Comparison of ENCODE assay signal across 10 cellular contexts in genomic region chr2:234293973-234294372, GRCh38.
DNase-seq lines count a peak whose midpoint lies in the region; ATAC-seq, FAIRE-seq and TF ChIP-seq lines count a peak whose summit lies in the region.
"Had no signal": no experiment of that assay in that cellular context is flagged by ENCODE, and none has a peak within 500 bp of the region (broad histone marks: within the 10 kb centered on the region; RNA-seq: fewer than 3 reads in every experiment).

No MANE protein-coding gene starts in this region.

- TF ChIP-seq POLR2A in A549 (IDR thresholded peaks at IDR 0.05; ENCODE audit: low read length) = no peak
- no peak for TF ChIP-seq POLR2A in vagina (IDR thresholded peaks at IDR 0.05)

- intact Hi-C loops in vagina (cut with DNase I) = no loop called here

- TF ChIP-seq EP300 in A549 (IDR thresholded peaks at IDR 0.05) = no peak

- TF ChIP-seq CTCF in A549 (IDR thresholded peaks at IDR 0.05) (no peak; the same call in 2 of the 3 replicates), RWPE2 (IDR thresholded peaks at IDR 0.05; ENCODE audit: poor library complexity, severe bottlenecking) (peak; percentile 24), endodermal cell (conservative IDR thresholded peaks at IDR 0.05) (peak; percentile 66), mesothelial cell of epicardium (IDR thresholded peaks at IDR 0.05; ENCODE audit: unreplicated experiment) (no peak), vagina (IDR thresholded peaks at IDR 0.05) (no peak)

- H3K4me3 ChIP-seq in A549 (no peak overlapping the region), RWPE2 (ENCODE audit: severe bottlenecking) (no peak overlapping the region), endodermal cell (ENCODE audit: low read length) (no peak overlapping the region), vagina (no peak overlapping the region)
- H3K4me3 ChIP-seq: uterus had no signal

- no peak for FAIRE-seq in A549 (lab: Jason Lieb, UNC)

- H3K9ac ChIP-seq in endodermal cell (ENCODE audit: extremely low read depth, low read length, poor library complexity, severe bottlenecking) = no peak overlapping the region

- H3K4me1 Mint-ChIP-seq in endodermal cell (peaks cover 15% of the 10 kb centered on the region), mesothelial cell of epicardium (peaks cover 2% of the 10 kb centered on the region)

- H3K36me3 ChIP-seq in RWPE2 (ENCODE audit: low read depth) = no peaks in the 10 kb centered on the region
- no peaks in the 10 kb centered on the region for H3K36me3 ChIP-seq in endodermal cell (ENCODE audit: control insufficient read depth, insufficient read depth, low read length)
- H3K36me3 ChIP-seq in vagina = no peaks in the 10 kb centered on the region
- H3K36me3 ChIP-seq: uterus had no signal

- no peak overlapping the region for H3K4me2 ChIP-seq in A549

- peaks cover 51% of the 10 kb centered on the region for H3K4me1 ChIP-seq in A549
- no peaks in the 10 kb centered on the region for H3K4me1 ChIP-seq in RWPE2 (ENCODE audit: insufficient read depth, poor library complexity, severe bottlenecking)
- H3K4me1 ChIP-seq in endodermal cell (ENCODE audit: control insufficient read depth, insufficient read depth, low read length) = peaks cover 7% of the 10 kb centered on the region
- peaks cover 15% of the 10 kb centered on the region for H3K4me1 ChIP-seq in vagina
- H3K4me1 ChIP-seq: uterus had no signal

- 0 out of 6 replicates have a peak, but pooled peaks of 1 of the 2 experiments have one; percentile 24 for ATAC-seq in A549
- ATAC-seq in RWPE2 (ENCODE audit: low read depth) = no peak

- H3K27ac Mint-ChIP-seq in endodermal cell (no peak overlapping the region), mesothelial cell of epicardium (no peak overlapping the region)

- CTCF ChIA-PET in A549 (lab: Yijun Ruan, JAX) = interaction anchor here (0.9 to 1.7 kb wide), 3 partner anchors 9 to 251 kb away, joined by 3 to 4 read pairs (median 3); no protein-coding TSS in a partner anchor

- H3K9me3 Mint-ChIP-seq in endodermal cell (no peaks in the 10 kb centered on the region), mesothelial cell of epicardium (no peaks in the 10 kb centered on the region)

- H3K36me3 Mint-ChIP-seq in endodermal cell (ENCODE audit: low read depth) (no peaks in the 10 kb centered on the region), mesothelial cell of epicardium (no peaks in the 10 kb centered on the region)

- WGBS in A549 (ENCODE audit: missing lambda C conversion rate) = 60% methylated on average over 4 of the region's 4 CpGs
- 75 to 76% methylated on average over 2 to 4 of the region's 4 CpGs for WGBS in endodermal cell (ENCODE audit: insufficient coverage in 1 of 2, insufficient read length in 1 of 2), 2 experiments

- no peaks in the 10 kb centered on the region for H3K27me3 ChIP-seq in RWPE2 (ENCODE audit: insufficient read depth, poor library complexity, severe bottlenecking)
- H3K27me3 ChIP-seq in endodermal cell (ENCODE audit: control insufficient read depth, insufficient read depth, low read length, poor library complexity, severe bottlenecking) = no peaks in the 10 kb centered on the region
- no peaks in the 10 kb centered on the region for H3K27me3 ChIP-seq in vagina
- H3K27me3 ChIP-seq: uterus had no signal

- 0 out of 5 replicates have a peak, but pooled peaks of 1 of the 2 experiments have one; percentile 12 for TF ChIP-seq RAD21 in A549 (conservative IDR thresholded peaks at IDR 0.05 in 1 of 2, IDR thresholded peaks at IDR 0.05 in 1 of 2)

- H3K27ac ChIP-seq in A549 = peak overlapping the region; percentile 31 to 60; a peak in 5 of 6 replicates
- H3K27ac ChIP-seq in RWPE2 (ENCODE audit: poor library complexity, severe bottlenecking) = no peak overlapping the region
- no peak overlapping the region for H3K27ac ChIP-seq in endodermal cell (ENCODE audit: low read depth, low read length)
- H3K27ac ChIP-seq in vagina = no peak overlapping the region
- H3K27ac ChIP-seq: RWPE1, uterus had no signal

- POLR2A ChIA-PET in A549 (lab: Yijun Ruan, JAX) = no interaction called here

- H3K4me3 Mint-ChIP-seq in endodermal cell (no peak overlapping the region), mesothelial cell of epicardium (no peak overlapping the region)

- H3K9me3 ChIP-seq in A549 (no peaks in the 10 kb centered on the region), RWPE2 (ENCODE audit: severe bottlenecking) (peaks cover 3% of the 10 kb centered on the region), endodermal cell (ENCODE audit: control insufficient read depth, low read length) (no peaks in the 10 kb centered on the region), vagina (no peaks in the 10 kb centered on the region)
- H3K9me3 ChIP-seq: uterus had no signal

- H3K27me3 Mint-ChIP-seq in endodermal cell (ENCODE audit: insufficient read depth) (no peaks in the 10 kb centered on the region), mesothelial cell of epicardium (ENCODE audit: low read depth) (no peaks in the 10 kb centered on the region)

- no peak for DNase-seq in A549 (ENCODE audit: low read depth in 1 of 2, low spot score in 1 of 2)
- peak; percentile 30 for DNase-seq in Daoy (ENCODE audit: low read depth)
- DNase-seq in RWPE2 (ENCODE audit: low spot score) = no peak
- DNase-seq in endodermal cell = no peak
- no peak for DNase-seq in NCI-H1092 (lab: John Stamatoyannopoulos, UW)
- DNase-seq in mesothelial cell of epicardium (ENCODE audit: low spot score in 2 of 2, unreplicated experiment in 2 of 2) = no peak
- DNase-seq in activated CD4-positive, CD25-positive, alpha-beta regulatory T cell (lab: John Stamatoyannopoulos, UW) = no peak
- no peak for DNase-seq in vagina (ENCODE audit: extremely low spot score in 2 of 2)
- DNase-seq: uterus had no signal

TF ChIP-seq in A549, 52 proteins besides CTCF, POLR2A, EP300 and RAD21:
- TF ChIP-seq ZSCAN20 (CRISPR knock-in tag; IDR thresholded peaks at IDR 0.05) (no peak), EHF (CRISPR knock-in tag; IDR thresholded peaks at IDR 0.05) (no peak)

Comparison
In these comparisons a context has a peak if more than half of its experiments do, and no peak if none do; other contexts are left out.
1. H3K27ac ChIP-seq: peak in A549 (2 of 2); none in RWPE2 (single experiment), endodermal cell (single experiment) and vagina (single experiment).
2. CTCF ChIP-seq: peak in RWPE2 (single experiment) and endodermal cell (single experiment); none in A549 (single experiment), mesothelial cell of epicardium (single experiment) and vagina (0 of 3).